1 cellular context compared by ENCODE assay signal in genomic region chr10:71187197-71187596, GRCh38.
TF ChIP-seq lines count a peak whose summit lies in the region.

No MANE protein-coding gene starts in this region.

TF ChIP-seq in GM23338, 12 proteins besides CTCF, POLR2A, EP300 and RAD21 (continued from another document):
- no peak for TF ChIP-seq ZNF462 (CRISPR knock-in tag; IDR thresholded peaks at IDR 0.05)
- TF ChIP-seq ZNF114 (CRISPR knock-in tag; IDR thresholded peaks at IDR 0.05) = no peak
- no peak for TF ChIP-seq ZNF331 (CRISPR knock-in tag; IDR thresholded peaks at IDR 0.05; ENCODE audit: low read depth)
- TF ChIP-seq REST (IDR thresholded peaks at IDR 0.05; ENCODE audit: unreplicated experiment) = no peak
- no peak for TF ChIP-seq EZH2phosphoT487 (IDR thresholded peaks at IDR 0.05; ENCODE audit: unreplicated experiment)
- TF ChIP-seq JUNB (IDR thresholded peaks at IDR 0.05; ENCODE audit: unreplicated experiment) = no peak
